20 cellular contexts compared by ENCODE assay signal in the genomic region with DNA sequence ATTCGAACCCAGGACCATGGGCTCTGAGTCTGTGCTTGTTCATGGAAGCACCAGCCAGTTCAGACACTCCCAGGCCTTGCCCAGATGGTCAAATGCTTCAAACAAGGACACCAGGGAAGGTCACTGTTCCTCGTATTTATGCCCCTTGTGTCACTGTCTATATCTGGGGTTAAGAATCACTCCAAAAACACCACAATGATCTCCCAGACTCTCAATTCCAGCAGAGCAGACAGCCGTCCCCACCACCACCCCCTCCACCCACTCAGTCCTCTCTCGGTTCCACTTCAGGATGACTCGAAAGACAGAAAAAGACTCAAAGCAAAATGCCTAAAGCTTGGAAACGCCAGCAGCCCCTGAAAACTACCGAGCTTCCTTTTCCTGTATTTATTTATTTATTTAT.
A peak's percentile ranks its signal among the peaks of the same experiment; 100 is the strongest.
DNase-seq lines count a peak whose midpoint lies in the region; ATAC-seq, FAIRE-seq and TF ChIP-seq lines count a peak whose summit lies in the region.
"Had no signal": no experiment of that assay in that cellular context is flagged by ENCODE, and none has a peak within 500 bp of the region (broad histone marks: within the 10 kb centered on the region; RNA-seq: fewer than 3 reads in every experiment).

No MANE protein-coding gene starts in this region.

- DNase-seq in heart left ventricle (no peak), Right ventricle myocardium superior (no peak), WTC11 (ENCODE audit: low spot score) (no peak), myocyte (ENCODE audit: low read depth) (peak; percentile 91), GM10248 (ENCODE audit: extremely low spot score) (no peak), HTR-8/SVneo (ENCODE audit: insufficient read length, low spot score) (no peak)
- no peak for DNase-seq in stimulated activated naive B cell treated with anti-CD40 and anti-IgM and Interleukin-4, amounts not matched to agents 10 μg/mL and 1 μg/mL and 100 μg/mL, for 72 hours
- DNase-seq: CD4-positive, CD25-positive, alpha-beta regulatory T cell; DMS79; H7; KG1; NCI-H1092; NCI-H345; NCI-H69; NK-92 treated with Interleukin-12 subunit alpha and Interleukin-12 subunit beta, amount 100 ng/mL, for 24 hours had no signal

- CTCF ChIA-PET in WTC11 (lab: Charles Lee), result interaction anchor here (0.6 kb wide), 1 partner anchor 50 kb away, joined by 3 read pairs; no protein-coding TSS in a partner anchor
- CTCF ChIA-PET in GM10248 (lab: Yijun Ruan, JAX), result interaction anchor here (0.6 to 1.2 kb wide), 4 partner anchors 9 to 32 kb away, joined by 3 read pairs; no protein-coding TSS in a partner anchor

- WGBS in heart left ventricle, 4 donors, result 36 to 52% (median 41%) methylated on average over 7 of the region's 7 CpGs

- H3K4me1 ChIP-seq in heart left ventricle, result peaks cover 3 to 48% (median 31%) of the 10 kb centered on the region in 12 donors
- H3K4me1 ChIP-seq: SJSA1 had no signal

- TF ChIP-seq CTCF in heart left ventricle (IDR thresholded peaks at IDR 0.05), result no peak
- TF ChIP-seq CTCF in WTC11 (IDR thresholded peaks at IDR 0.05), result no peak
- TF ChIP-seq CTCF in GM10248 (IDR thresholded peaks at IDR 0.05; ENCODE audit: control extremely low read depth, extremely low read depth, low read depth, missing control alignments), result no peak

- peaks cover 4% of the 10 kb centered on the region for H3K9me3 Mint-ChIP-seq in WTC11
- peaks cover 0 to 1% of the 10 kb centered on the region in 2 donors for H3K9me3 Mint-ChIP-seq in stimulated activated naive B cell treated with anti-CD40 and anti-IgM and Interleukin-4, amounts not matched to agents 10 μg/mL and 1 μg/mL and 100 μg/mL, for 72 hours
- H3K9me3 Mint-ChIP-seq: CD4-positive, CD25-positive, alpha-beta regulatory T cell had no signal

- no peak overlapping the region for H3K4me3 ChIP-seq in heart left ventricle
- H3K4me3 ChIP-seq: SJSA1 had no signal

- H3K27ac ChIP-seq in heart left ventricle, result peak overlapping the region in 7 of 12 donors; percentile 10 to 59 (median 46)
- H3K27ac ChIP-seq: RWPE1, SJSA1 had no signal

- POLR2A ChIA-PET in WTC11 (lab: Charles Lee), result interaction anchor here (0.6 kb wide), 1 partner anchor 56 kb away, joined by 5 read pairs; no protein-coding TSS in a partner anchor
- POLR2A ChIA-PET in GM10248 (lab: Yijun Ruan, JAX), result interaction anchor here (0.7 kb wide), 1 partner anchor 77 kb away, joined by 4 read pairs; no protein-coding TSS in a partner anchor

- H3K27me3 Mint-ChIP-seq in WTC11 (ENCODE audit: low read depth), result no peaks in the 10 kb centered on the region
- no peaks in the 10 kb centered on the region for H3K27me3 Mint-ChIP-seq in stimulated activated naive B cell treated with anti-CD40 and anti-IgM and Interleukin-4, amounts not matched to agents 10 μg/mL and 1 μg/mL and 100 μg/mL, for 72 hours

- peak overlapping the region; percentile 63 for H3K27ac Mint-ChIP-seq in WTC11
- H3K27ac Mint-ChIP-seq in stimulated activated naive B cell treated with anti-CD40 and anti-IgM and Interleukin-4, amounts not matched to agents 10 μg/mL and 1 μg/mL and 100 μg/mL, for 72 hours, result peak overlapping the region; percentile 82
- H3K27ac Mint-ChIP-seq: CD4-positive, CD25-positive, alpha-beta regulatory T cell had no signal

- H3K36me3 ChIP-seq in heart left ventricle, result peaks cover 0 to 4% (median 0%) of the 10 kb centered on the region in 9 donors
- H3K36me3 ChIP-seq: SJSA1 had no signal

- peaks cover 45% of the 10 kb centered on the region for H3K4me1 Mint-ChIP-seq in WTC11
- H3K4me1 Mint-ChIP-seq in stimulated activated naive B cell treated with anti-CD40 and anti-IgM and Interleukin-4, amounts not matched to agents 10 μg/mL and 1 μg/mL and 100 μg/mL, for 72 hours, result peaks cover 28 to 57% of the 10 kb centered on the region in 2 donors
- H3K4me1 Mint-ChIP-seq: CD4-positive, CD25-positive, alpha-beta regulatory T cell had no signal

- no peaks in the 10 kb centered on the region for H3K27me3 ChIP-seq in heart left ventricle
- H3K27me3 ChIP-seq: SJSA1 had no signal

- H3K36me3 Mint-ChIP-seq in WTC11, result no peaks in the 10 kb centered on the region
- no peaks in the 10 kb centered on the region for H3K36me3 Mint-ChIP-seq in stimulated activated naive B cell treated with anti-CD40 and anti-IgM and Interleukin-4, amounts not matched to agents 10 μg/mL and 1 μg/mL and 100 μg/mL, for 72 hours
- H3K36me3 Mint-ChIP-seq: CD4-positive, CD25-positive, alpha-beta regulatory T cell had no signal

- no peak overlapping the region for H3K4me3 Mint-ChIP-seq in WTC11
- H3K4me3 Mint-ChIP-seq in stimulated activated naive B cell treated with anti-CD40 and anti-IgM and Interleukin-4, amounts not matched to agents 10 μg/mL and 1 μg/mL and 100 μg/mL, for 72 hours, result no peak overlapping the region
- H3K4me3 Mint-ChIP-seq: CD4-positive, CD25-positive, alpha-beta regulatory T cell had no signal

- ATAC-seq in heart left ventricle (no peak), Right ventricle myocardium superior (ENCODE audit: poor library complexity) (no peak), WTC11 (no peak), GM21717 (IDR thresholded peaks at IDR 0.05; ENCODE audit: unreplicated experiment) (no peak)
- ATAC-seq in stimulated activated naive B cell treated with anti-CD40 and anti-IgM and Interleukin-4, amounts not matched to agents 10 μg/mL and 1 μg/mL and 100 μg/mL, for 72 hours (replicated peaks), result no peak

- FAIRE-seq in HTR-8/SVneo (lab: Jason Lieb, UNC), result no peak
- FAIRE-seq: A204.1, G401.6 had no signal

- H3K9me3 ChIP-seq in heart left ventricle, result no peaks in the 10 kb centered on the region
- H3K9me3 ChIP-seq: SJSA1 had no signal

- TF ChIP-seq POLR2A in heart left ventricle (IDR thresholded peaks at IDR 0.05), result no peak

- intact Hi-C loops in heart left ventricle (cut with DNase I) (no loop called here), Right ventricle myocardium superior (cut with DNase I) (no loop called here)

TF ChIP-seq in WTC11, 78 proteins besides CTCF, POLR2A, EP300 and RAD21:
- TF ChIP-seq SOX15 (CRISPR knock-in tag; IDR thresholded peaks at IDR 0.05), result no peak
- TF ChIP-seq, protein P1, sequence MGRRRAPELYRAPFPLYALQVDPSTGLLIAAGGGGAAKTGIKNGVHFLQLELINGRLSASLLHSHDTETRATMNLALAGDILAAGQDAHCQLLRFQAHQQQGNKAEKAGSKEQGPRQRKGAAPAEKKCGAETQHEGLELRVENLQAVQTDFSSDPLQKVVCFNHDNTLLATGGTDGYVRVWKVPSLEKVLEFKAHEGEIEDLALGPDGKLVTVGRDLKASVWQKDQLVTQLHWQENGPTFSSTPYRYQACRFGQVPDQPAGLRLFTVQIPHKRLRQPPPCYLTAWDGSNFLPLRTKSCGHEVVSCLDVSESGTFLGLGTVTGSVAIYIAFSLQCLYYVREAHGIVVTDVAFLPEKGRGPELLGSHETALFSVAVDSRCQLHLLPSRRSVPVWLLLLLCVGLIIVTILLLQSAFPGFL (CRISPR knock-in tag; IDR thresholded peaks at IDR 0.05; ENCODE audit: borderline replicate concordance), result no peak
- no peak for TF ChIP-seq MYBL2 (CRISPR knock-in tag; IDR thresholded peaks at IDR 0.05)
- TF ChIP-seq, protein P2, sequence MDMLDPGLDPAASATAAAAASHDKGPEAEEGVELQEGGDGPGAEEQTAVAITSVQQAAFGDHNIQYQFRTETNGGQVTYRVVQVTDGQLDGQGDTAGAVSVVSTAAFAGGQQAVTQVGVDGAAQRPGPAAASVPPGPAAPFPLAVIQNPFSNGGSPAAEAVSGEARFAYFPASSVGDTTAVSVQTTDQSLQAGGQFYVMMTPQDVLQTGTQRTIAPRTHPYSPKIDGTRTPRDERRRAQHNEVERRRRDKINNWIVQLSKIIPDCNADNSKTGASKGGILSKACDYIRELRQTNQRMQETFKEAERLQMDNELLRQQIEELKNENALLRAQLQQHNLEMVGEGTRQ (CRISPR knock-in tag; IDR thresholded peaks at IDR 0.05), result no peak
- no peak for TF ChIP-seq PRRX2 (CRISPR knock-in tag; IDR thresholded peaks at IDR 0.05)
- no peak for TF ChIP-seq ZNF121 (CRISPR knock-in tag; IDR thresholded peaks at IDR 0.05)
TF ChIP-seq in WTC11: peak in this region for 0.
